22 cellular contexts compared by ENCODE assay signal in genomic region chr2:88639865-88640264, GRCh38.
"Had no signal": no experiment of that assay in that cellular context is flagged by ENCODE, and none has a peak within 500 bp of the region (broad histone marks: within the 10 kb centered on the region; RNA-seq: fewer than 3 reads in every experiment).

No MANE protein-coding gene starts in this region.

- DNase-seq: activated naive CD4-positive, alpha-beta T cell treated with anti-CD3 and anti-CD28 coated beads for 36 hours; activated T-cell treated with anti-CD3 and anti-CD28 coated beads for 4 hours; cerebellar nuclear complex; cortex of kidney; erythroblast; hypothalamus; nephron progenitor cell; stimulated activated CD4-positive, alpha-beta T cell treated with anti-CD3 and anti-CD28 coated beads, Interleukin-2, amount 100 ng/mL, for 24 hours; stimulated activated naive CD8-positive, alpha-beta T cell treated with anti-CD3 and anti-CD28 coated beads, Interleukin-15, amount 100 ng/mL, for 72 hours; trophoblast cell had no signal

- H3K4me3 Mint-ChIP-seq: activated naive CD4-positive, alpha-beta T cell treated with anti-CD3 and anti-CD28 coated beads for 36 hours; nephron progenitor cell; stimulated activated naive CD8-positive, alpha-beta T cell treated with anti-CD3 and anti-CD28 coated beads, Interleukin-15, amount 100 ng/mL, for 72 hours had no signal

- ATAC-seq: left lobe of liver had no signal

- H3K36me3 ChIP-seq: prostate gland, right atrium auricular region, suprapubic skin, vagina had no signal

- H3K27me3 ChIP-seq: right atrium auricular region, suprapubic skin, vagina had no signal

- H3K27ac ChIP-seq: prostate gland, right atrium auricular region, suprapubic skin, vagina had no signal

- H3K9me3 ChIP-seq: prostate gland, right atrium auricular region, suprapubic skin, vagina had no signal

- H3K4me1 ChIP-seq: prostate gland, right atrium auricular region, suprapubic skin, vagina had no signal

- FAIRE-seq: astrocyte, bronchial epithelial cell, endometrium, frontal cortex, keratinocyte, TTC549 had no signal

- H3K27ac Mint-ChIP-seq: activated naive CD4-positive, alpha-beta T cell treated with anti-CD3 and anti-CD28 coated beads for 36 hours; nephron progenitor cell had no signal

- H3K4me3 ChIP-seq: lung, prostate gland, right atrium auricular region, suprapubic skin, vagina had no signal
